11 cellular contexts compared by ENCODE assay signal in genomic region chr21:16124397-16125130, GRCh38.
DNase-seq lines count a peak whose midpoint lies in the region; ATAC-seq and TF ChIP-seq lines count a peak whose summit lies in the region.
"Had no signal": no experiment of that assay in that cellular context is flagged by ENCODE, and none has a peak within 500 bp of the region (broad histone marks: within the 10 kb centered on the region; RNA-seq: fewer than 3 reads in every experiment).

No MANE protein-coding gene starts in this region.

- H3K4me3 ChIP-seq in esophagus muscularis mucosa: no peak overlapping the region

- TF ChIP-seq EP300 in esophagus muscularis mucosa (IDR thresholded peaks at IDR 0.05): no peak

- 74% methylated on average over 5 of the region's 5 CpGs for WGBS in esophagus muscularis mucosa

- H3K27ac Mint-ChIP-seq in type B pancreatic cell: no peak overlapping the region
- H3K27ac Mint-ChIP-seq: activated T-cell treated with anti-CD3 and anti-CD28 coated beads, Interleukin-2, amount 50 U/mL, for 24 hours had no signal

- peak overlapping the region; percentile 0 for H3K4me3 Mint-ChIP-seq in type B pancreatic cell
- H3K4me3 Mint-ChIP-seq: activated T-cell treated with anti-CD3 and anti-CD28 coated beads, Interleukin-2, amount 50 U/mL, for 24 hours had no signal

- H3K27me3 Mint-ChIP-seq in type B pancreatic cell: no peaks in the 10 kb centered on the region
- H3K27me3 Mint-ChIP-seq: activated T-cell treated with anti-CD3 and anti-CD28 coated beads, Interleukin-2, amount 50 U/mL, for 24 hours had no signal

- no peaks in the 10 kb centered on the region for H3K9me3 Mint-ChIP-seq in type B pancreatic cell
- H3K9me3 Mint-ChIP-seq: activated T-cell treated with anti-CD3 and anti-CD28 coated beads, Interleukin-2, amount 50 U/mL, for 24 hours had no signal

- no peaks in the 10 kb centered on the region for H3K36me3 ChIP-seq in esophagus muscularis mucosa

- no peak for TF ChIP-seq CTCF in type B pancreatic cell (conservative IDR thresholded peaks at IDR 0.05)
- no peak for TF ChIP-seq CTCF in esophagus muscularis mucosa (IDR thresholded peaks at IDR 0.05)

- H3K27me3 ChIP-seq in esophagus muscularis mucosa: no peaks in the 10 kb centered on the region

- peaks cover 0 to 5% (median 0%) of the 10 kb centered on the region in 4 donors for H3K4me1 ChIP-seq in esophagus muscularis mucosa

- DNase-seq in HS-5 (ENCODE audit: low read depth) (peak; percentile 87), brain pericyte (ENCODE audit: low read depth, low spot score) (peak; percentile 27), iPS-NIHi11 (ENCODE audit: low spot score) (peak; percentile 15), type B pancreatic cell (ENCODE audit: extremely low spot score, unreplicated experiment) (no peak), middle frontal gyrus (ENCODE audit: extremely low spot score, low spot score) (no peak), esophagus muscularis mucosa (ENCODE audit: extremely low spot score) (no peak)
- DNase-seq: activated T-cell treated with anti-CD3 and anti-CD28 coated beads, Interleukin-2, amount 50 U/mL, for 24 hours; NCI-H1105; posterior cingulate gyrus had no signal

- intact Hi-C loops in esophagus muscularis mucosa (cut with DNase I): loop anchor here (5.0 kb wide), 1 partner anchor 33 kb away; no protein-coding TSS in a partner anchor

- peaks cover 13% of the 10 kb centered on the region for H3K4me1 Mint-ChIP-seq in type B pancreatic cell (ENCODE audit: unreplicated experiment)

- ATAC-seq in GM18511 (IDR thresholded peaks at IDR 0.05; ENCODE audit: unreplicated experiment) (no peak), GM18519 (IDR thresholded peaks at IDR 0.05; ENCODE audit: low FRiP score, unreplicated experiment) (no peak)

- H3K27ac ChIP-seq in esophagus muscularis mucosa (replicated peaks in 1 of 4): peak overlapping the region in 1 of 4 donors; percentile 29

- TF ChIP-seq POLR2A in esophagus muscularis mucosa (IDR thresholded peaks at IDR 0.05; ENCODE audit: low read depth): no peak

- H3K36me3 Mint-ChIP-seq in type B pancreatic cell: no peaks in the 10 kb centered on the region

- peaks cover 0 to 7% (median 0%) of the 10 kb centered on the region in 4 donors for H3K9me3 ChIP-seq in esophagus muscularis mucosa

Comparison
In these comparisons a context has a peak if more than half of its experiments do, and no peak if none do; other contexts are left out.
1. DNase-seq: peak in HS-5 (single experiment), brain pericyte (single experiment) and iPS-NIHi11 (single experiment); none in type B pancreatic cell (single experiment), middle frontal gyrus (single experiment) and esophagus muscularis mucosa (single experiment).